In the genomic region with DNA sequence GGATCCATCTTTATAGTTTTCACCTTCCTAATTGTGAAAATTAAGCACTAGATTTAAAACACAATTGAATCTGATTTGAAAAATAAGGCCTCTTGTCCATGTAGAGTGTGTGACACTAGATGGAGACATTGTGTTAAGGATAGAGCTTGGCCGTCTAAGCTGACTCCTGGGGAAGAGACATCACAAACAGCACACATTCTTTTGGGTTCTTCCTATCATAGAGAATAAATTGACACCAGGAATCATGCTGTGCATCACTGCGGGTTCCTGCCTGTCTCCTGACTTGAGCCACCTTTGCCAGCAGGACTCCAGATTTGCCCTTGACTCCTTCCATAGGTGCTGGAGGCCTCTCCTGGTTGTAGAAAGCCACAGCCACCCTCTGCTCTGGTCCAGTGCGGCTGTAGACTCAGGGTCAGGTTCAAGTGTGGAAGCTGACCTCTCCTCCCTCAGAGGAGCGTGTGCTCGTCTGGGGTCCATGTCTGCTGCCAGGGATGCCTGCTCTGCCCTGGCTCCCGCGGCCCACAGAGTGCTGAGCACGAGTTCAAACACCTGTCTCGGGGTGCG, we compare ENCODE assay signal across 8 cellular contexts. TPM values are rescaled to one million over a fixed set of nuclear protein-coding genes. Genes with fewer than 3 reads are reported as not detected.
DNase-seq lines count a peak whose midpoint lies in the region; ATAC-seq, FAIRE-seq and TF ChIP-seq lines count a peak whose summit lies in the region.

No MANE protein-coding gene starts in this region.

- peak; percentile 95 for FAIRE-seq in G401.6 (lab: Jason Lieb, UNC)

- H3K4me2 ChIP-seq in KMS-11, result no peak overlapping the region

- H3K27ac Mint-ChIP-seq in brain (peak overlapping the region in 3 of 5 experiments; percentile 3 to 65 (median 21)), immature natural killer cell (peak overlapping the region in 1 of 6 donors; percentile 35)
- H3K27ac Mint-ChIP-seq in stimulated activated effector memory CD8-positive, alpha-beta T cell treated with anti-CD3 and anti-CD28 coated beads, Interleukin-12 subunit alpha, Interleukin-12 subunit beta, amount 100 ng/mL, for 72 hours, result peak overlapping the region; percentile 23

- H3K4me1 ChIP-seq in KMS-11 (ENCODE audit: low read depth, poor library complexity, severe bottlenecking) (no peaks in the 10 kb centered on the region), NT2/D1 (ENCODE audit: insufficient read depth, insufficient read length) (peaks cover 11% of the 10 kb centered on the region)

- ATAC-seq in GM21515 (IDR thresholded peaks at IDR 0.05; ENCODE audit: unreplicated experiment) (peak; percentile 72), HG02623 (IDR thresholded peaks at IDR 0.05; ENCODE audit: unreplicated experiment) (no peak)
- ATAC-seq in stimulated activated effector memory CD8-positive, alpha-beta T cell treated with anti-CD3 and anti-CD28 coated beads, Interleukin-12 subunit alpha, Interleukin-12 subunit beta, amount 100 ng/mL, for 72 hours, result peak; percentile 76

- H3K9me3 ChIP-seq in NT2/D1 (ENCODE audit: insufficient read depth, low read length), result no peaks in the 10 kb centered on the region

- H3K36me3 ChIP-seq in KMS-11 (ENCODE audit: insufficient read depth) (no peaks in the 10 kb centered on the region), NT2/D1 (ENCODE audit: insufficient read depth, insufficient read length, low read length) (no peaks in the 10 kb centered on the region)

- TF ChIP-seq CTCF in KMS-11 (conservative IDR thresholded peaks at IDR 0.05; ENCODE audit: low read depth, low read length), result peak; percentile 85
- TF ChIP-seq CTCF in brain (conservative IDR thresholded peaks at IDR 0.05), result peak; percentile 90

- DNase-seq in NT2/D1 (ENCODE audit: low read depth, low spot score), result peak; percentile 57
- peak; percentile 38 to 56 (median 49) for DNase-seq in immature natural killer cell
- no peak for DNase-seq in stimulated activated effector memory CD8-positive, alpha-beta T cell treated with anti-CD3 and anti-CD28 coated beads, Interleukin-12 subunit alpha, Interleukin-12 subunit beta, amount 100 ng/mL, for 72 hours (ENCODE audit: low spot score in 2 of 2)

- no peak overlapping the region for H3K4me3 ChIP-seq in KMS-11 (IDR thresholded peaks at IDR 0.05; ENCODE audit: insufficient read depth, low read depth, low read length)
- H3K4me3 ChIP-seq in NT2/D1 (ENCODE audit: insufficient read length, low read depth), result no peak overlapping the region

- H3K27me3 Mint-ChIP-seq in brain (no peaks in the 10 kb centered on the region), immature natural killer cell (ENCODE audit: low read depth in 3 of 3) (peaks cover 0 to 2% (median 0%) of the 10 kb centered on the region in 3 donors)

- peaks cover 0 to 2% (median 0%) of the 10 kb centered on the region in 5 experiments for H3K9me3 Mint-ChIP-seq in brain
- H3K9me3 Mint-ChIP-seq in immature natural killer cell, result no peaks in the 10 kb centered on the region
- no peaks in the 10 kb centered on the region for H3K9me3 Mint-ChIP-seq in stimulated activated effector memory CD8-positive, alpha-beta T cell treated with anti-CD3 and anti-CD28 coated beads, Interleukin-12 subunit alpha, Interleukin-12 subunit beta, amount 100 ng/mL, for 72 hours

- H3K79me2 ChIP-seq in KMS-11 (ENCODE audit: insufficient read depth, low read depth), result no peaks in the 10 kb centered on the region

- H3K36me3 Mint-ChIP-seq in brain, result no peaks in the 10 kb centered on the region
- peaks cover 2 to 6% (median 4%) of the 10 kb centered on the region in 3 donors for H3K36me3 Mint-ChIP-seq in immature natural killer cell
- H3K36me3 Mint-ChIP-seq in stimulated activated effector memory CD8-positive, alpha-beta T cell treated with anti-CD3 and anti-CD28 coated beads, Interleukin-12 subunit alpha, Interleukin-12 subunit beta, amount 100 ng/mL, for 72 hours, result no peaks in the 10 kb centered on the region

- no peak overlapping the region for H3K27ac ChIP-seq in KMS-11

- no peak overlapping the region for H3K4me3 Mint-ChIP-seq in brain
- no peak overlapping the region for H3K4me3 Mint-ChIP-seq in immature natural killer cell
- no peak overlapping the region for H3K4me3 Mint-ChIP-seq in stimulated activated effector memory CD8-positive, alpha-beta T cell treated with anti-CD3 and anti-CD28 coated beads, Interleukin-12 subunit alpha, Interleukin-12 subunit beta, amount 100 ng/mL, for 72 hours

- H3K4me1 Mint-ChIP-seq in brain (peaks cover 48% of the 10 kb centered on the region), immature natural killer cell (peaks cover 20 to 21% of the 10 kb centered on the region in 2 donors)
- peaks cover 12% of the 10 kb centered on the region for H3K4me1 Mint-ChIP-seq in stimulated activated effector memory CD8-positive, alpha-beta T cell treated with anti-CD3 and anti-CD28 coated beads, Interleukin-12 subunit alpha, Interleukin-12 subunit beta, amount 100 ng/mL, for 72 hours

- H3K27me3 ChIP-seq in KMS-11 (ENCODE audit: insufficient read depth, low read depth) (no peaks in the 10 kb centered on the region), NT2/D1 (ENCODE audit: insufficient read depth, insufficient read length) (peaks cover 6% of the 10 kb centered on the region)

- no peaks in the 10 kb centered on the region for H4K20me1 ChIP-seq in KMS-11 (ENCODE audit: insufficient read depth)

- H3K9ac ChIP-seq in KMS-11 (no peak overlapping the region), NT2/D1 (ENCODE audit: insufficient read length, low read depth) (no peak overlapping the region)

- H2AFZ ChIP-seq in KMS-11 (ENCODE audit: low read depth), result no peak overlapping the region

RNA-seq across cellular contexts. Expression of a gene that starts 11.2 kb away (rescaled TPM):
- polyA plus RNA-seq in brain (ENCODE audit: insufficient read depth, low read depth, low replicate concordance) (2.0 TPM), immature natural killer cell (1 to 10 TPM; 4.3 to 9.1 (median 5.8) TPM)

Comparison
In these comparisons a context has a peak if more than half of its experiments do, and no peak if none do; other contexts are left out.
1. DNase-seq: peak in NT2/D1 (single experiment) and immature natural killer cell (3 of 3); none in stimulated activated effector memory CD8-positive, alpha-beta T cell treated with anti-CD3 and anti-CD28 coated beads, Interleukin-12 subunit alpha, Interleukin-12 subunit beta, amount 100 ng/mL, for 72 hours (0 of 2).